In the genomic region with DNA sequence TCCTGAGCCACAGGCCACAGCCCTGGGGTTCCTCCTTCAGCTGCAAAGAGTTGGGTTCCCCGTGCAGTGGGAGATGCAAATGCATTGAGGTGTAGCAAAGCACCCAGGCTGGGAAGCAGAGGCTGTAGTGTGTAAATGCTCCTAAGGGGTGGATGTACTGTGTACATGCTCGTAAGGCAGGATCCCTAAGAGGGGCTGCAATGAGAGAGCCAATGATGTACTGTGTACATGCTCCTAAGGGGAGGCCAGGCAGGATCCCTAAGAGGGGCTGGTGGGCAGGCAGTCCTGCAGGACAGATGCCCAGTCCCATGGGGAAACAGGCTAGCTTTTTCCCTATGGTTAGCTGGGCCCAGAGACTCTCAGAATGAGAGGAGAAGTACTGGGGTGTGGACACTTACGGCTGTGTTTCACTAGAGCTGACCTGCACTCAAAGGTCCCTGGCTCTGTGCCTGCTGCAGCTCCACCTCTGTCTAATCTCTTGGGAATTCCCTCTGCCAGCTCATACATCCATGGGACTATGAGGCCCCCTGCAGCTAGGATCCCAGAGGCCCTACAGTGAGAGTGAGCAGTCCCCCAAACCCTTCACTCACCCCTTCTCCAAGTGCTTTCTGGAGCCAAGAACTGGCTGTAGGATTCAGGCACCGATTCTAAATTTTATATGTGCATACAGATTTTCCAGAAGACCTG, we compare ENCODE assay signal across 1 cellular context.
TF ChIP-seq lines count a peak whose summit lies in the region.

No MANE protein-coding gene starts in this region.

TF ChIP-seq in SK-N-SH treated with all-trans-retinoic acid at 6 μM for 48 hours, 23 proteins besides CTCF, POLR2A, EP300 and RAD21 (continued from another document):
- no peak for TF ChIP-seq ZC3H10 (CRISPR knock-in tag; IDR thresholded peaks at IDR 0.05)
- TF ChIP-seq BACH2 (CRISPR knock-in tag; IDR thresholded peaks at IDR 0.05; ENCODE audit: borderline replicate concordance) = no peak
- TF ChIP-seq, protein P1, sequence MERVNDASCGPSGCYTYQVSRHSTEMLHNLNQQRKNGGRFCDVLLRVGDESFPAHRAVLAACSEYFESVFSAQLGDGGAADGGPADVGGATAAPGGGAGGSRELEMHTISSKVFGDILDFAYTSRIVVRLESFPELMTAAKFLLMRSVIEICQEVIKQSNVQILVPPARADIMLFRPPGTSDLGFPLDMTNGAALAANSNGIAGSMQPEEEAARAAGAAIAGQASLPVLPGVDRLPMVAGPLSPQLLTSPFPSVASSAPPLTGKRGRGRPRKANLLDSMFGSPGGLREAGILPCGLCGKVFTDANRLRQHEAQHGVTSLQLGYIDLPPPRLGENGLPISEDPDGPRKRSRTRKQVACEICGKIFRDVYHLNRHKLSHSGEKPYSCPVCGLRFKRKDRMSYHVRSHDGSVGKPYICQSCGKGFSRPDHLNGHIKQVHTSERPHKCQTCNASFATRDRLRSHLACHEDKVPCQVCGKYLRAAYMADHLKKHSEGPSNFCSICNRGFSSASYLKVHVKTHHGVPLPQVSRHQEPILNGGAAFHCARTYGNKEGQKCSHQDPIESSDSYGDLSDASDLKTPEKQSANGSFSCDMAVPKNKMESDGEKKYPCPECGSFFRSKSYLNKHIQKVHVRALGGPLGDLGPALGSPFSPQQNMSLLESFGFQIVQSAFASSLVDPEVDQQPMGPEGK (CRISPR knock-in tag; IDR thresholded peaks at IDR 0.05; ENCODE audit: borderline replicate concordance) = no peak
- TF ChIP-seq ISL1 (CRISPR knock-in tag; IDR thresholded peaks at IDR 0.05) = no peak
- TF ChIP-seq SNAI2 (CRISPR knock-in tag; IDR thresholded peaks at IDR 0.05) = no peak
